Comparison of ENCODE assay signal across 9 cellular contexts in genomic region chr1:160618763-160619274, GRCh38. TPM values are rescaled to one million over a fixed set of nuclear protein-coding genes. Genes with fewer than 3 reads are reported as not detected.
DNase-seq lines count a peak whose midpoint lies in the region; ATAC-seq and TF ChIP-seq lines count a peak whose summit lies in the region.
"Had no signal": no experiment of that assay in that cellular context is flagged by ENCODE, and none has a peak within 500 bp of the region (broad histone marks: within the 10 kb centered on the region; RNA-seq: fewer than 3 reads in every experiment).

No MANE protein-coding gene starts in this region.

- H3K4me3 Mint-ChIP-seq in GM23338 (no peak overlapping the region), T-helper 17 cell (peak overlapping the region; percentile 0)
- H3K4me3 Mint-ChIP-seq: dendritic cell treated with granulocyte-macrophage colony-stimulating factor and Interleukin-4, amounts not matched to agents 40 ng/mL and 50 ng/mL, for 4 days had no signal

- H3K27ac Mint-ChIP-seq in GM23338 (no peak overlapping the region), T-helper 17 cell (peak overlapping the region; percentile 0)

- no peaks in the 10 kb centered on the region for H3K27me3 ChIP-seq in GM23338 (ENCODE audit: insufficient read depth)
- no peaks in the 10 kb centered on the region for H3K27me3 ChIP-seq in hepatocyte

- H3K36me3 ChIP-seq in GM23338 (ENCODE audit: insufficient read depth) (no peaks in the 10 kb centered on the region), hepatocyte (replicated peaks; ENCODE audit: insufficient read depth, low read depth) (no peaks in the 10 kb centered on the region)

- DNase-seq in GM23338 (ENCODE audit: low spot score) (peak; percentile 56), T-helper 17 cell (no peak), hepatocyte (ENCODE audit: low spot score) (no peak), UCSD-AML1 (lab: John Stamatoyannopoulos, UW; ENCODE audit: unreplicated experiment) (no peak), GM19238 (ENCODE audit: insufficient read length, low spot score) (no peak), GF-D8 (lab: John Stamatoyannopoulos, UW) (no peak)

- peak overlapping the region; percentile 88 for H2AFZ ChIP-seq in GM23338
- no peak overlapping the region for H2AFZ ChIP-seq in hepatocyte

- peaks cover 13% of the 10 kb centered on the region; the same call in 1 of the 2 replicates for H3K9me2 ChIP-seq in GM23338 (ENCODE audit: insufficient read depth)
- H3K9me2 ChIP-seq in hepatocyte (replicated peaks; ENCODE audit: insufficient read depth): no peaks in the 10 kb centered on the region

- H3K9me3 Mint-ChIP-seq in GM23338: peaks cover 5% of the 10 kb centered on the region; the same call in 2 of the 3 replicates

- no peak overlapping the region for H3K4me3 ChIP-seq in GM23338
- H3K4me3 ChIP-seq in hepatocyte: no peak overlapping the region

- H4K20me1 ChIP-seq in GM23338 (replicated peaks; ENCODE audit: insufficient read depth): no peaks in the 10 kb centered on the region
- no peaks in the 10 kb centered on the region for H4K20me1 ChIP-seq in hepatocyte (ENCODE audit: insufficient read depth, poor library complexity, severe bottlenecking)

- no peaks in the 10 kb centered on the region for H3K79me2 ChIP-seq in GM23338 (replicated peaks; ENCODE audit: insufficient read depth)
- H3K79me2 ChIP-seq in hepatocyte: no peaks in the 10 kb centered on the region

- H3K27ac ChIP-seq in C4-2B (no peak overlapping the region), GM23338 (ENCODE audit: low read depth) (no peak overlapping the region), hepatocyte (no peak overlapping the region)

- H3K9me3 ChIP-seq in T-helper 17 cell (ENCODE audit: control insufficient read depth, low read length, poor library complexity, severe bottlenecking) (no peaks in the 10 kb centered on the region), hepatocyte (ENCODE audit: low read depth) (no peaks in the 10 kb centered on the region)

- no peak overlapping the region for H3K4me2 ChIP-seq in GM23338
- H3K4me2 ChIP-seq in hepatocyte: no peak overlapping the region

- H3K27me3 Mint-ChIP-seq in GM23338 (ENCODE audit: insufficient read depth, low read depth, poor library complexity) (no peaks in the 10 kb centered on the region), T-helper 17 cell (no peaks in the 10 kb centered on the region)
- H3K27me3 Mint-ChIP-seq: dendritic cell treated with granulocyte-macrophage colony-stimulating factor and Interleukin-4, amounts not matched to agents 40 ng/mL and 50 ng/mL, for 4 days had no signal

- TF ChIP-seq CTCF in C4-2B (conservative IDR thresholded peaks at IDR 0.05) (peak; percentile 83), GM23338 (conservative IDR thresholded peaks at IDR 0.05; ENCODE audit: low read depth in 2 of 2) (peak; percentile 52 to 67), hepatocyte (IDR thresholded peaks at IDR 0.05; ENCODE audit: poor library complexity) (peak; percentile 14)

- ATAC-seq in GM23338 (no peak), T-helper 17 cell (peak; percentile 22), HG02610 (IDR thresholded peaks at IDR 0.05; ENCODE audit: unreplicated experiment) (no peak)

- H3K4me1 ChIP-seq in GM23338 (ENCODE audit: insufficient read depth): no peaks in the 10 kb centered on the region
- H3K4me1 ChIP-seq in hepatocyte (ENCODE audit: insufficient read depth): no peaks in the 10 kb centered on the region

- WGBS in hepatocyte (ENCODE audit: low lambda C conversion rate, missing lambda C conversion rate): 94% methylated on average over 3 of the region's 3 CpGs

- H3K36me3 Mint-ChIP-seq in GM23338 (ENCODE audit: low read depth): no peaks in the 10 kb centered on the region; the same call in 2 of the 3 replicates
- peaks cover 19% of the 10 kb centered on the region for H3K36me3 Mint-ChIP-seq in T-helper 17 cell (ENCODE audit: low read depth)

- H3K4me1 Mint-ChIP-seq in GM23338: peaks cover 5% of the 10 kb centered on the region
- H3K4me1 Mint-ChIP-seq in T-helper 17 cell: peaks cover 57% of the 10 kb centered on the region

- H3F3A ChIP-seq in GM23338 (replicated peaks; ENCODE audit: low read depth): no peaks in the 10 kb centered on the region

TF ChIP-seq in GM23338, 12 proteins besides CTCF, POLR2A, EP300 and RAD21:
- TF ChIP-seq NANOG (IDR thresholded peaks at IDR 0.05; ENCODE audit: borderline replicate concordance) (no peak), ZNF462 (CRISPR knock-in tag; IDR thresholded peaks at IDR 0.05) (no peak), ZNF114 (CRISPR knock-in tag; IDR thresholded peaks at IDR 0.05) (no peak), ETS1 (IDR thresholded peaks at IDR 0.05) (no peak), STAT1 (IDR thresholded peaks at IDR 0.05; ENCODE audit: unreplicated experiment) (no peak), ZNF331 (CRISPR knock-in tag; IDR thresholded peaks at IDR 0.05; ENCODE audit: low read depth) (no peak), JUNB (IDR thresholded peaks at IDR 0.05; ENCODE audit: unreplicated experiment) (no peak)

RNA-seq across cellular contexts. Expression of gene SLAMF1, which starts 28.0 kb away (rescaled TPM):
- total RNA-seq in GM23338 (2014; rRNA removed; shearing (Covaris generic)): not detected in 2 replicates
- polyA plus RNA-seq in GM23338 (2016; fragmentation: Nextera tagmentation; extraction: Ambion mirVana) (not detected in 2 replicates), hepatocyte (2.1 and 2.3 TPM in 2 replicates)
- total RNA-seq in T-helper 17 cell (10 to 100 TPM; 67.8 to 70.6 TPM), hepatocyte (0.20 and 1.2 TPM in 2 replicates)

RNA-seq across cellular contexts. Expression of gene CD84, which starts 39.5 kb away (rescaled TPM):
- total RNA-seq in GM23338 (2014; rRNA removed; shearing (Covaris generic)): under 0.01 TPM in 1 of 2 replicates, not detected in the other
- polyA plus RNA-seq in GM23338 (2016; fragmentation: Nextera tagmentation; extraction: Ambion mirVana) (not detected in 2 replicates), hepatocyte (0.74 TPM in 1 of 2 replicates, not detected in the other)
- total RNA-seq in T-helper 17 cell (10 to 100 TPM; 66.2 to 71.6 TPM), hepatocyte (0.23 and 0.60 TPM in 2 replicates)

Comparison
In these comparisons a context has a peak if more than half of its experiments do, and no peak if none do; other contexts are left out.
1. CTCF ChIP-seq: peak in every context shown above with its lines; median percentile 83 in C4-2B; 60 in GM23338; 14 in hepatocyte.
2. RNA of gene SLAMF1, which starts 28.0 kb away (total RNA-seq): 67.8 to 70.6 TPM in T-helper 17 cell; 0.20 to 1.2 TPM in hepatocyte and not detected in GM23338; every median in the first group is over 10 times any median in the second.
3. RNA of gene CD84, which starts 39.5 kb away (total RNA-seq): 66.2 to 71.6 TPM in T-helper 17 cell; 0.23 to 0.60 TPM in hepatocyte and under 0.01 TPM in GM23338; every median in the first group is over 10 times any median in the second.